In the genomic region with DNA sequence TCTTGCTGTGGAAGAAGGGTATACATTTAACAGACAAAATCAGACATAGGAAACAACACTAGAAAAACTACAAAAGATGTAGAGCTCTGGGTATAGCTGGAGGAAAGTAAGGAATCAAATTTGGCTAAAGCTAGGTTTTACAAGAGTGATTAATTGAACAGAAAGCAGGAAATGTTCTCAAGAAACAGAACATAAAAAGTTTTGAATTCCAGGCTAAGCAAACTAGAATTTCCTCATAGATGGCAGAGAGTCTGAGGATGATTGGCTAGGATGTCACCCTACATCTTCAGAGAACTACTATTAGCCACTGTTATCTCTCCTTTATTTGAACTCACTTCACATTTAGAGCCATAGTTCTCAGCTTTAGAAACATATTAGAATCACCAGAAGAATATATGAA, we compare ENCODE assay signal across 20 cellular contexts.
A peak's percentile ranks its signal among the peaks of the same experiment; 100 is the strongest.
DNase-seq lines count a peak whose midpoint lies in the region; ATAC-seq and TF ChIP-seq lines count a peak whose summit lies in the region.
"Had no signal": no experiment of that assay in that cellular context is flagged by ENCODE, and none has a peak within 500 bp of the region (broad histone marks: within the 10 kb centered on the region; RNA-seq: fewer than 3 reads in every experiment).

No MANE protein-coding gene starts in this region.

- ATAC-seq in HG02798 (IDR thresholded peaks at IDR 0.05; ENCODE audit: poor library complexity, unreplicated experiment) (no peak), HG03108 (IDR thresholded peaks at IDR 0.05; ENCODE audit: unreplicated experiment) (no peak)

- peak overlapping the region; percentile 85 for H3K9ac ChIP-seq in skeletal muscle satellite cell (ENCODE audit: low read depth, low read length)

- TF ChIP-seq CTCF in ascending aorta (IDR thresholded peaks at IDR 0.05) = no peak
- TF ChIP-seq CTCF in hepatocyte (IDR thresholded peaks at IDR 0.05; ENCODE audit: poor library complexity) = no peak

- H3K27ac ChIP-seq in ascending aorta = peak overlapping the region; percentile 93 to 94
- peak overlapping the region; percentile 83 for H3K27ac ChIP-seq in hepatocyte

- H2AFZ ChIP-seq in hepatocyte = no peak overlapping the region

- peaks cover 0 to 22% of the 10 kb centered on the region in 2 donors for H3K4me1 ChIP-seq in ascending aorta
- H3K4me1 ChIP-seq in hepatocyte (ENCODE audit: insufficient read depth) = no peaks in the 10 kb centered on the region
- peaks cover 50% of the 10 kb centered on the region for H3K4me1 ChIP-seq in skeletal muscle satellite cell (ENCODE audit: control insufficient read depth, insufficient read depth, low read length)

- no peaks in the 10 kb centered on the region for H4K20me1 ChIP-seq in hepatocyte (ENCODE audit: insufficient read depth, poor library complexity, severe bottlenecking)

- H3K79me2 ChIP-seq in hepatocyte = no peaks in the 10 kb centered on the region

- H3K4me3 ChIP-seq in ascending aorta (no peak overlapping the region), hepatocyte (no peak overlapping the region), skeletal muscle satellite cell (ENCODE audit: low read length) (no peak overlapping the region)

- no peaks in the 10 kb centered on the region for H3K9me2 ChIP-seq in hepatocyte (replicated peaks; ENCODE audit: insufficient read depth)

- H3K9me3 ChIP-seq in ascending aorta = no peaks in the 10 kb centered on the region
- no peaks in the 10 kb centered on the region for H3K9me3 ChIP-seq in hepatocyte (ENCODE audit: low read depth)
- H3K9me3 ChIP-seq in skeletal muscle satellite cell (replicated peaks; ENCODE audit: low read length) = no peaks in the 10 kb centered on the region

- H3K27me3 ChIP-seq in ascending aorta = no peaks in the 10 kb centered on the region
- H3K27me3 ChIP-seq in hepatocyte = no peaks in the 10 kb centered on the region
- H3K27me3 ChIP-seq in skeletal muscle satellite cell (ENCODE audit: control insufficient read depth, insufficient read depth, low read length) = no peaks in the 10 kb centered on the region

- H3K4me2 ChIP-seq in hepatocyte (no peak overlapping the region), skeletal muscle satellite cell (ENCODE audit: low read length) (no peak overlapping the region)

- H3K36me3 ChIP-seq in ascending aorta (no peaks in the 10 kb centered on the region), hepatocyte (replicated peaks; ENCODE audit: insufficient read depth, low read depth) (no peaks in the 10 kb centered on the region), skeletal muscle satellite cell (ENCODE audit: insufficient read depth, low read length) (no peaks in the 10 kb centered on the region)

- intact Hi-C loops in ascending aorta (cut with DNase I) = loop anchor here (5.0 kb wide), 1 partner anchor 506 kb away; no protein-coding TSS in a partner anchor

- peak; percentile 83 for DNase-seq in EH (ENCODE audit: low read depth)
- DNase-seq in ascending aorta (ENCODE audit: low spot score in 2 of 2) = no peak
- DNase-seq in hepatocyte (ENCODE audit: low spot score) = no peak
- no peak for DNase-seq in iPS-NIHi7 (ENCODE audit: extremely low spot score)
- DNase-seq in kidney glomerular epithelial cell (lab: John Stamatoyannopoulos, UW) = no peak
- DNase-seq: activated B cell treated with CpG ODN at 0.5 μM for 24 hours; activated CD4-positive, alpha-beta memory T cell treated with anti-CD3 and anti-CD28 coated beads for 36 hours; activated naive CD8-positive, alpha-beta T cell treated with anti-CD3 and anti-CD28 coated beads, Interleukin-2, amount 10 ng/mL, durations not matched to agents 7 days and 5 days; H9; islet precursor cell; KBM-7; NCI-H146; NCI-H526; occipital lobe; stimulated activated CD8-positive, alpha-beta memory T cell treated with anti-CD3 and anti-CD28 coated beads, Interleukin-4, amount 100 ng/mL, for 48 hours; substantia nigra; T-helper 9 cell had no signal
